8 cellular contexts compared by ENCODE assay signal in genomic region chr16:89246383-89246902, GRCh38. TPM values are rescaled to one million over a fixed set of nuclear protein-coding genes. Genes with fewer than 3 reads are reported as not detected.
A peak's percentile ranks its signal among the peaks of the same experiment; 100 is the strongest.
DNase-seq lines count a peak whose midpoint lies in the region; ATAC-seq and TF ChIP-seq lines count a peak whose summit lies in the region.

No MANE protein-coding gene starts in this region.

- no peak for TF ChIP-seq RAD21 in neural cell (conservative IDR thresholded peaks at IDR 0.05)

- peaks cover 15% of the 10 kb centered on the region for H3K4me1 ChIP-seq in CD4-positive, CD25-positive, alpha-beta regulatory T cell (ENCODE audit: control insufficient read depth, insufficient read depth, low read length, poor library complexity, severe bottlenecking)
- H3K4me1 ChIP-seq in duodenal mucosa (ENCODE audit: control insufficient read depth in 1 of 2, insufficient read depth in 2 of 2, low read length in 2 of 2) = peaks cover 0 to 8% of the 10 kb centered on the region in 2 donors

- H2AFZ ChIP-seq in neural cell (ENCODE audit: low read depth, low read length) = no peak overlapping the region

- no peaks in the 10 kb centered on the region for H3K27me3 ChIP-seq in CD4-positive, CD25-positive, alpha-beta regulatory T cell (ENCODE audit: control insufficient read depth, insufficient read depth, low read length)
- H3K27me3 ChIP-seq in duodenal mucosa (ENCODE audit: control insufficient read depth in 1 of 2, insufficient read depth in 2 of 2, low read length in 2 of 2) (no peaks in the 10 kb centered on the region), neural cell (ENCODE audit: insufficient read depth, low read depth, low read length) (no peaks in the 10 kb centered on the region)

- TF ChIP-seq EP300 in neural cell (conservative IDR thresholded peaks at IDR 0.05; ENCODE audit: poor library complexity, severe bottlenecking) = no peak

- TF ChIP-seq CTCF in NB4 (IDR thresholded peaks at IDR 0.05; ENCODE audit: low read depth, low read length) (no peak), neural cell (IDR thresholded peaks at IDR 0.05; ENCODE audit: poor library complexity, severe bottlenecking) (no peak)

- H3K9me3 Mint-ChIP-seq in CD4-positive, CD25-positive, alpha-beta regulatory T cell = peaks cover 0 to 8% (median 3%) of the 10 kb centered on the region in 7 donors

- H3K9ac ChIP-seq in duodenal mucosa (ENCODE audit: low read depth in 1 of 2, low read length in 2 of 2) = no peak overlapping the region
- peak overlapping the region; percentile 29 for H3K9ac ChIP-seq in neural cell (ENCODE audit: low read length)

- H3K9me2 ChIP-seq in neural cell (ENCODE audit: insufficient read depth, low read length) = no peaks in the 10 kb centered on the region

- H4K20me1 ChIP-seq in neural cell (ENCODE audit: insufficient read depth) = no peaks in the 10 kb centered on the region

- no peak overlapping the region for H3K27ac ChIP-seq in CD4-positive, CD25-positive, alpha-beta regulatory T cell (ENCODE audit: insufficient read depth, low read length, poor library complexity, severe bottlenecking)
- H3K27ac ChIP-seq in duodenal mucosa (ENCODE audit: low read depth, low read length) = no peak overlapping the region
- no peak overlapping the region for H3K27ac ChIP-seq in neural cell (ENCODE audit: low read length)

- H3K4me3 ChIP-seq in CD4-positive, CD25-positive, alpha-beta regulatory T cell (ENCODE audit: low read depth, low read length) = no peak overlapping the region
- H3K4me3 ChIP-seq in NB4 (ENCODE audit: low read depth, low read length) (peak overlapping the region; percentile 42), duodenal mucosa (ENCODE audit: low read depth in 1 of 2, low read length in 2 of 2) (peak overlapping the region; percentile 22 to 43), neural cell (ENCODE audit: low read length) (peak overlapping the region; percentile 63)

- peaks cover 3% of the 10 kb centered on the region for H3F3A ChIP-seq in neural cell (ENCODE audit: insufficient read depth, low read length, poor library complexity, severe bottlenecking)

- H3K36me3 Mint-ChIP-seq in CD4-positive, CD25-positive, alpha-beta regulatory T cell = peaks cover 3% of the 10 kb centered on the region

- H3K4me2 ChIP-seq in neural cell (ENCODE audit: low read length) = no peak overlapping the region

- TF ChIP-seq POLR2A in NB4 (IDR thresholded peaks at IDR 0.05; ENCODE audit: extremely low read depth, insufficient read length) = no peak

- H3K79me2 ChIP-seq in neural cell (replicated peaks; ENCODE audit: insufficient read depth, low read length) = no peaks in the 10 kb centered on the region

- peak overlapping the region; percentile 66 to 79 (median 70) for H3K4me3 Mint-ChIP-seq in CD4-positive, CD25-positive, alpha-beta regulatory T cell

- H3K27ac Mint-ChIP-seq in CD4-positive, CD25-positive, alpha-beta regulatory T cell = peak overlapping the region in 1 of 3 donors; percentile 71

- H3K27me3 Mint-ChIP-seq in CD4-positive, CD25-positive, alpha-beta regulatory T cell = peaks cover 8% of the 10 kb centered on the region

- ATAC-seq in CD4-positive, CD25-positive, alpha-beta regulatory T cell (ENCODE audit: low read depth in 2 of 2) = no peak
- ATAC-seq in HG03039 (IDR thresholded peaks at IDR 0.05; ENCODE audit: unreplicated experiment) (no peak), HG02610 (IDR thresholded peaks at IDR 0.05; ENCODE audit: unreplicated experiment) (no peak), GM18511 (IDR thresholded peaks at IDR 0.05; ENCODE audit: unreplicated experiment) (no peak)

- H3K4me1 Mint-ChIP-seq in CD4-positive, CD25-positive, alpha-beta regulatory T cell = peaks cover 2 to 30% (median 10%) of the 10 kb centered on the region in 4 donors

- peaks cover 6 to 10% of the 10 kb centered on the region in 2 experiments for H3K9me3 ChIP-seq in CD4-positive, CD25-positive, alpha-beta regulatory T cell (ENCODE audit: control insufficient read depth in 2 of 2, low read length in 2 of 2)
- H3K9me3 ChIP-seq in duodenal mucosa (ENCODE audit: control insufficient read depth in 1 of 2, low read length in 2 of 2) (no peaks in the 10 kb centered on the region), neural cell (ENCODE audit: low read length) (no peaks in the 10 kb centered on the region)

- no peak for DNase-seq in CD4-positive, CD25-positive, alpha-beta regulatory T cell
- DNase-seq in NB4 (ENCODE audit: low read depth) (no peak), NCI-H2171 (lab: John Stamatoyannopoulos, UW) (no peak)

- H3K36me3 ChIP-seq in CD4-positive, CD25-positive, alpha-beta regulatory T cell (ENCODE audit: control insufficient read depth, insufficient read depth, low read length) = no peaks in the 10 kb centered on the region
- H3K36me3 ChIP-seq in duodenal mucosa (ENCODE audit: control insufficient read depth in 1 of 2, insufficient read depth in 2 of 2, low read length in 2 of 2) (no peaks in the 10 kb centered on the region), neural cell (ENCODE audit: insufficient read depth, low read length) (no peaks in the 10 kb centered on the region)

TF ChIP-seq in neural cell, 6 proteins besides CTCF, POLR2A, EP300 and RAD21:
- TF ChIP-seq TAF1 (IDR thresholded peaks at IDR 0.05; ENCODE audit: low read depth) = no peak
- TF ChIP-seq REST (IDR thresholded peaks at IDR 0.05; ENCODE audit: borderline replicate concordance) = no peak
- no peak for TF ChIP-seq SMC3 (conservative IDR thresholded peaks at IDR 0.05; ENCODE audit: poor library complexity)
- no peak for TF ChIP-seq MXI1 (conservative IDR thresholded peaks at IDR 0.05; ENCODE audit: poor library complexity, severe bottlenecking)
- no peak for TF ChIP-seq EZH2 (IDR thresholded peaks at IDR 0.05; ENCODE audit: borderline replicate concordance, insufficient read depth, low read length, poor library complexity, severe bottlenecking)
- TF ChIP-seq POLR2AphosphoS5 (IDR thresholded peaks at IDR 0.05) = no peak

RNA-seq across cellular contexts. Expression of gene ZNF778, which starts 28.9 kb away (rescaled TPM):
- total RNA-seq in CD4-positive, CD25-positive, alpha-beta regulatory T cell = 7.9 TPM
- polyA plus RNA-seq in CD4-positive, CD25-positive, alpha-beta regulatory T cell = 1 to 10 TPM; 3.3 to 4.9 (median 3.9) TPM
- 14.7 and 16.3 TPM in 2 replicates for polyA plus RNA-seq in neural cell
- 73.0 and 84.5 TPM in 2 replicates for polyA minus RNA-seq in neural cell

RNA-seq across cellular contexts. Expression of gene SLC22A31, which starts 46.1 kb away (rescaled TPM):
- not detected for total RNA-seq in CD4-positive, CD25-positive, alpha-beta regulatory T cell
- polyA plus RNA-seq in CD4-positive, CD25-positive, alpha-beta regulatory T cell = under 1 TPM in 1 of 4 donors, not detected in 3; 0.14 TPM
- not detected in 2 replicates for polyA plus RNA-seq in neural cell
- not detected in 2 replicates for polyA minus RNA-seq in neural cell
